Comparison of ENCODE assay signal across 8 cellular contexts in the genomic region with DNA sequence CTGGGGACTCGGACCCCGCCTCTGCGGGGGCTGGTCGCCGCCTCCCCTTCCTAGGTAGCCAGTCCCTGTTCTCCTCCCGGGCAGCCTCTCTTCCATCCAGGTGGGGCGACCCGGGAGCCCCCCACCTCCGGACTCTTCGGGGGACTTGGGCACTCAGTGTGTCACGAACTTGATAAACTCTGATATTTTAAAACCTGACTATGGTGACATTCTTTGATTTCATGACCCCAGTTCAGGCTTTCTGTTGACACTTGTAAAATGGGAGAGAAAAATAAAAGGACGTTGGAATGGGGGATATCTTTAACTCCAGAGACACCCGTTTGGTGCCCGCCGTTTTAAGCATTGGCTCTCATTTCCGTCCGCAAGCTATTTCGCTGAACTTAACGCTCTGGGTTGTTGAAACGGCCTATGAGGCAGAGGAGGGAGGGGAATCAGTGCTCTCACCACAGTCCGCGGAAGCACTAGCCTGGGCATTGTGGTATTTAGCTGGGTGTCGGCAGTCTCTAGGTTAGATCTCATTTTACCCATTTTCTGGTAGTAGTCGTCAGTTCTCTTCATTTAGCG. TPM values are rescaled to one million over a fixed set of nuclear protein-coding genes. Genes with fewer than 3 reads are reported as not detected.
DNase-seq lines count a peak whose midpoint lies in the region; ATAC-seq, FAIRE-seq and TF ChIP-seq lines count a peak whose summit lies in the region.

No MANE protein-coding gene starts in this region.

- POLR2A ChIA-PET in Panc1 (lab: Charles Lee) = no interaction called here

- H3K4me3 Mint-ChIP-seq in type B pancreatic cell = peak overlapping the region; percentile 99

- peak overlapping the region; percentile 84 to 98 (median 94) for H3K9ac ChIP-seq in BLaER1 treated with 17β-estradiol and CSF1 and Interleukin-3, amounts not matched to agents 10 nM and 100 nM

- DNase-seq in GM19239 (ENCODE audit: insufficient read length, low spot score) (peak; percentile 24), Panc1 (ENCODE audit: low read depth, low spot score) (no peak), foreskin melanocyte (peak; percentile 38), non-pigmented ciliary epithelial cell (ENCODE audit: low read depth) (peak; percentile 10), type B pancreatic cell (ENCODE audit: extremely low spot score, unreplicated experiment) (no peak)
- DNase-seq in activated effector memory CD4-positive, alpha-beta T cell treated with anti-CD3 and anti-CD28 coated beads, Interleukin-2, amount 50 U/mL, for 16 hours = peak; percentile 83

- H4K20me1 ChIP-seq in BLaER1 treated with 17β-estradiol and CSF1 and Interleukin-3, amounts not matched to agents 10 nM and 100 nM = peaks cover 38 to 56% (median 49%) of the 10 kb centered on the region in 11 experiments

- peak; percentile 35 for ATAC-seq in HG03432 (IDR thresholded peaks at IDR 0.05; ENCODE audit: unreplicated experiment)
- ATAC-seq in Panc1 = peak; percentile 67

- no peaks in the 10 kb centered on the region for H3K9me3 ChIP-seq in BLaER1 treated with 17β-estradiol and CSF1 and Interleukin-3, amounts not matched to agents 10 nM and 100 nM (replicated peaks in 1 of 11)
- no peaks in the 10 kb centered on the region for H3K9me3 ChIP-seq in Panc1 (ENCODE audit: control insufficient read depth, insufficient read depth, low read depth, low read length)

- H3K9me3 Mint-ChIP-seq in type B pancreatic cell = no peaks in the 10 kb centered on the region

- H3K27me3 Mint-ChIP-seq in type B pancreatic cell = no peaks in the 10 kb centered on the region

- H3K27ac Mint-ChIP-seq in type B pancreatic cell = peak overlapping the region; percentile 99

- CTCF ChIA-PET in Panc1 (lab: Charles Lee) = interaction anchor here (0.6 to 0.8 kb wide), 2 partner anchors 31 to 144 kb away, joined by 3 to 4 read pairs; no protein-coding TSS in a partner anchor

- TF ChIP-seq CTCF in Panc1 (IDR thresholded peaks at IDR 0.05) (no peak), type B pancreatic cell (conservative IDR thresholded peaks at IDR 0.05) (no peak)

- intact Hi-C loops in Panc1 (cut with micrococcal nuclease; ENCODE audit: unreplicated experiment) = no loop called here

- peak overlapping the region; percentile 86 to 97 (median 93) for H3K27ac ChIP-seq in BLaER1 treated with 17β-estradiol and CSF1 and Interleukin-3, amounts not matched to agents 10 nM and 100 nM
- H3K27ac ChIP-seq in Panc1 (ENCODE audit: low read length) = peak overlapping the region; percentile 87

- peaks cover 21% of the 10 kb centered on the region for H3K4me1 Mint-ChIP-seq in type B pancreatic cell (ENCODE audit: unreplicated experiment)

- peak; percentile 92 for FAIRE-seq in GM19239 (lab: Jason Lieb, UNC)

- no TSS peak for BruUV-seq in Panc1 (replicated peaks; lab: Mats Ljungman, UMichigan)

- peaks cover 26 to 63% (median 36%) of the 10 kb centered on the region in 10 experiments for H3K4me1 ChIP-seq in BLaER1 treated with 17β-estradiol and CSF1 and Interleukin-3, amounts not matched to agents 10 nM and 100 nM
- peaks cover 10% of the 10 kb centered on the region for H3K4me1 ChIP-seq in Panc1 (ENCODE audit: control insufficient read depth, insufficient read depth, low read length)

- no peaks in the 10 kb centered on the region for H3K27me3 ChIP-seq in BLaER1 treated with 17β-estradiol and CSF1 and Interleukin-3, amounts not matched to agents 10 nM and 100 nM
- H3K27me3 ChIP-seq in Panc1 (ENCODE audit: control insufficient read depth, insufficient read depth, low read length) = no peaks in the 10 kb centered on the region

- no peaks in the 10 kb centered on the region for H3K36me3 Mint-ChIP-seq in type B pancreatic cell

- peaks cover 0 to 9% (median 0%) of the 10 kb centered on the region in 11 experiments; a peak in 1 of 22 replicates for H3K36me3 ChIP-seq in BLaER1 treated with 17β-estradiol and CSF1 and Interleukin-3, amounts not matched to agents 10 nM and 100 nM
- H3K36me3 ChIP-seq in Panc1 (ENCODE audit: control insufficient read depth, insufficient read depth, low read length) = no peaks in the 10 kb centered on the region

- in situ Hi-C loops in Panc1 (cut with HindIII; ENCODE audit: low pct_unique_long_range_greater_than_20kb, low sequenced_read_pairs) = no loop called here

- peak overlapping the region; percentile 77 to 99 (median 96) for H3K4me3 ChIP-seq in BLaER1 treated with 17β-estradiol and CSF1 and Interleukin-3, amounts not matched to agents 10 nM and 100 nM
- H3K4me3 ChIP-seq in Panc1 (ENCODE audit: low read depth in 2 of 2, low read length in 2 of 2) = peak overlapping the region; percentile 81 to 83

- peak overlapping the region; percentile 79 to 96 (median 90) for H3K4me2 ChIP-seq in BLaER1 treated with 17β-estradiol and CSF1 and Interleukin-3, amounts not matched to agents 10 nM and 100 nM

RNA-seq across cellular contexts. Expression of gene VPS26A, which starts 0.7 kb away (rescaled TPM):
- total RNA-seq in Panc1 (2021; ENCODE audit: unreplicated experiment) (88.9 TPM), type B pancreatic cell (ENCODE audit: low replicate concordance) (56.0 and 57.6 TPM in 2 replicates)
- 57.3 TPM for polyA plus RNA-seq in Panc1 (2012; ENCODE audit: insufficient read length)

RNA-seq across cellular contexts. Expression of gene SRGN, which starts 36.7 kb away (rescaled TPM):
- total RNA-seq in Panc1 (2021; ENCODE audit: unreplicated experiment) = 8.5 TPM
- 2.7 TPM for polyA plus RNA-seq in Panc1 (2012; ENCODE audit: insufficient read length)
- total RNA-seq in type B pancreatic cell (ENCODE audit: low replicate concordance) = not detected in 2 replicates

RNA-seq across cellular contexts. Expression of gene SUPV3L1, which starts 55.4 kb away (rescaled TPM):
- 65.0 TPM for total RNA-seq in Panc1 (2021; ENCODE audit: unreplicated experiment)
- polyA plus RNA-seq in Panc1 (2012; ENCODE audit: insufficient read length) = 32.1 TPM
- total RNA-seq in type B pancreatic cell (ENCODE audit: low replicate concordance) = 30.7 and 36.6 TPM in 2 replicates

Comparison
In these comparisons a context has a peak if more than half of its experiments do, and no peak if none do; other contexts are left out.
1. DNase-seq: peak in GM19239 (single experiment), activated effector memory CD4-positive, alpha-beta T cell treated with anti-CD3 and anti-CD28 coated beads, Interleukin-2, amount 50 U/mL, for 16 hours (single experiment), foreskin melanocyte (single experiment) and non-pigmented ciliary epithelial cell (single experiment); none in Panc1 (single experiment) and type B pancreatic cell (single experiment).